8 cellular contexts compared by ENCODE assay signal in genomic region chr1:226185153-226186036, GRCh38. TPM values are rescaled to one million over a fixed set of nuclear protein-coding genes. Genes with fewer than 3 reads are reported as not detected.
DNase-seq lines count a peak whose midpoint lies in the region; ATAC-seq and TF ChIP-seq lines count a peak whose summit lies in the region.

No MANE protein-coding gene starts in this region.

- peak overlapping the region; percentile 91 for H3K27ac Mint-ChIP-seq in activated naive CD8-positive, alpha-beta T cell treated with anti-CD3 and anti-CD28 coated beads, Interleukin-2, amount 50 U/mL, for 24 hours

- H3K4me3 ChIP-seq in A673 (ENCODE audit: low read depth, low read length, poor library complexity, severe bottlenecking): peak overlapping the region; percentile 88
- H3K4me3 ChIP-seq in HCT116 (replicated peaks in 1 of 2; ENCODE audit: low read depth in 1 of 2, low read length in 2 of 2): peak overlapping the region; percentile 90 to 98
- peak overlapping the region; percentile 82 to 95 (median 88) for H3K4me3 ChIP-seq in thyroid gland (replicated peaks in 1 of 3)

- H3K9me3 Mint-ChIP-seq in activated naive CD8-positive, alpha-beta T cell treated with anti-CD3 and anti-CD28 coated beads, Interleukin-2, amount 50 U/mL, for 24 hours: no peaks in the 10 kb centered on the region

- DNase-seq in A673 (ENCODE audit: low spot score): no peak
- DNase-seq in HCT116 (ENCODE audit: low read depth, low spot score): no peak
- no peak for DNase-seq in activated naive CD8-positive, alpha-beta T cell treated with anti-CD3 and anti-CD28 coated beads, Interleukin-2, amount 50 U/mL, for 24 hours
- DNase-seq in kidney tubule cell (ENCODE audit: low spot score): peak; percentile 23
- DNase-seq in thyroid gland: no peak
- DNase-seq in COLO668 (lab: John Stamatoyannopoulos, UW; ENCODE audit: unreplicated experiment): no peak
- no peak for DNase-seq in NCI-H446 treated with DMSO at 0.1 percent for 48 hours (lab: John Stamatoyannopoulos, UW)
- DNase-seq in NCI-H2227 (lab: John Stamatoyannopoulos, UW; ENCODE audit: unreplicated experiment): no peak

- no peak for TF ChIP-seq RAD21 in HCT116 (IDR thresholded peaks at IDR 0.05; ENCODE audit: low read depth)

- H3K9me2 ChIP-seq in HCT116 (ENCODE audit: insufficient read depth): no peaks in the 10 kb centered on the region

- peak overlapping the region; percentile 78 for H3K9ac ChIP-seq in HCT116 (ENCODE audit: low read length)

- RAD21 ChIA-PET in HCT116 (lab: Charles Lee; ENCODE audit: low non-redundant PET in 1 of 2, low total read pairs in 2 of 2, uncharacterized antibody in 2 of 2, unreplicated experiment in 2 of 2): no interaction called here

- POLR2A ChIA-PET in A673 (lab: Charles Lee; ENCODE audit: low non-redundant PET) (no interaction called here), HCT116 (lab: Charles Lee) (no interaction called here)

- H3K36me3 Mint-ChIP-seq in activated naive CD8-positive, alpha-beta T cell treated with anti-CD3 and anti-CD28 coated beads, Interleukin-2, amount 50 U/mL, for 24 hours (ENCODE audit: low read depth): peaks cover 12% of the 10 kb centered on the region

- peaks cover 56% of the 10 kb centered on the region for H3K79me2 ChIP-seq in HCT116 (ENCODE audit: insufficient read depth, low read length)

- H3K4me1 ChIP-seq in A673 (ENCODE audit: insufficient read depth, low read length, poor library complexity, severe bottlenecking): peaks cover 10% of the 10 kb centered on the region
- H3K4me1 ChIP-seq in HCT116 (ENCODE audit: control insufficient read depth in 1 of 2, insufficient read depth in 2 of 2, low read length in 2 of 2): peaks cover 20 to 38% of the 10 kb centered on the region in 2 experiments
- H3K4me1 ChIP-seq in thyroid gland: peaks cover 35 to 52% of the 10 kb centered on the region in 2 donors

- H3K27me3 ChIP-seq in A673 (replicated peaks; ENCODE audit: insufficient read depth, low read depth, low read length, poor library complexity): no peaks in the 10 kb centered on the region
- no peaks in the 10 kb centered on the region for H3K27me3 ChIP-seq in HCT116 (ENCODE audit: insufficient read depth, low read length)
- H3K27me3 ChIP-seq in thyroid gland: no peaks in the 10 kb centered on the region

- TF ChIP-seq CTCF in A673 (conservative IDR thresholded peaks at IDR 0.05; ENCODE audit: low read depth, low read length): no peak
- TF ChIP-seq CTCF in HCT116 (IDR thresholded peaks at IDR 0.05 in 2 of 3, conservative IDR thresholded peaks at IDR 0.05 in 1 of 3; ENCODE audit: borderline replicate concordance in 1 of 3, insufficient read depth in 1 of 3, low read depth in 2 of 3, low read length in 2 of 3): no peak
- TF ChIP-seq CTCF in thyroid gland (IDR thresholded peaks at IDR 0.05): no peak

- H3K4me2 ChIP-seq in HCT116 (ENCODE audit: low read length): peak overlapping the region; percentile 97

- intact Hi-C loops in A673 (cut with micrococcal nuclease; ENCODE audit: unreplicated experiment) (no loop called here), HCT116 (cut with micrococcal nuclease) (no loop called here), thyroid gland (cut with DNase I) (no loop called here)

- peak overlapping the region; percentile 82 for H3K27ac ChIP-seq in A673 (ENCODE audit: low read depth, low read length, poor library complexity, severe bottlenecking)
- peak overlapping the region; percentile 91; the same call in 1 of the 2 replicates for H3K27ac ChIP-seq in HCT116 (ENCODE audit: low read depth, low read length)
- H3K27ac ChIP-seq in thyroid gland: peak overlapping the region; percentile 84 to 95 (median 93)

- no peak for ATAC-seq in HCT116
- no peak for ATAC-seq in activated naive CD8-positive, alpha-beta T cell treated with anti-CD3 and anti-CD28 coated beads, Interleukin-2, amount 50 U/mL, for 24 hours

- H3K36me3 ChIP-seq in A673 (ENCODE audit: insufficient read depth, low read length, poor library complexity, severe bottlenecking) (no peaks in the 10 kb centered on the region), HCT116 (ENCODE audit: control insufficient read depth in 1 of 2, insufficient read depth in 2 of 2, low read length in 2 of 2) (peaks cover 0 to 5% of the 10 kb centered on the region in 2 experiments; a peak in 1 of 4 replicates), thyroid gland (no peaks in the 10 kb centered on the region)

- peaks cover 3% of the 10 kb centered on the region; the same call in 1 of the 2 replicates for H4K20me1 ChIP-seq in HCT116 (ENCODE audit: insufficient read depth)

- 33 to 34% methylated on average over 13 of the region's 13 CpGs for WGBS in thyroid gland, 2 donors

- H2AFZ ChIP-seq in HCT116 (ENCODE audit: low read depth, low read length, poor library complexity, severe bottlenecking): no peak overlapping the region

- BruUV-seq in A673 (replicated peaks; lab: Mats Ljungman, UMichigan): TSS peak; percentile 62
- BruUV-seq in HCT116 (replicated peaks; lab: Mats Ljungman, UMichigan): TSS peak; percentile 65

- H3K9me3 ChIP-seq in A673 (ENCODE audit: low read depth, low read length, poor library complexity, severe bottlenecking): no peaks in the 10 kb centered on the region
- no peaks in the 10 kb centered on the region for H3K9me3 ChIP-seq in HCT116 (ENCODE audit: control insufficient read depth in 1 of 2, insufficient read depth in 1 of 2, low read depth in 1 of 2, low read length in 2 of 2)
- H3K9me3 ChIP-seq in thyroid gland: no peaks in the 10 kb centered on the region

- H3K4me3 Mint-ChIP-seq in activated naive CD8-positive, alpha-beta T cell treated with anti-CD3 and anti-CD28 coated beads, Interleukin-2, amount 50 U/mL, for 24 hours: peak overlapping the region; percentile 93

- CTCF ChIA-PET in A673 (lab: Charles Lee): interaction anchor here (0.8 kb wide), 1 partner anchor 37 kb away, joined by 5 read pairs; no protein-coding TSS in a partner anchor
- CTCF ChIA-PET in HCT116 (lab: Charles Lee): interaction anchor here (1.9 to 2.1 kb wide), 2 partner anchors 11 to 60 kb away, joined by 8 to 9 read pairs; no protein-coding TSS in a partner anchor

- TF ChIP-seq POLR2A in HCT116 (IDR thresholded peaks at IDR 0.05; ENCODE audit: borderline replicate concordance, extremely low read depth, insufficient read depth, insufficient read length) (no peak), thyroid gland (IDR thresholded peaks at IDR 0.05) (no peak)

- H3K27me3 Mint-ChIP-seq in activated naive CD8-positive, alpha-beta T cell treated with anti-CD3 and anti-CD28 coated beads, Interleukin-2, amount 50 U/mL, for 24 hours: no peaks in the 10 kb centered on the region

- H3K4me1 Mint-ChIP-seq in activated naive CD8-positive, alpha-beta T cell treated with anti-CD3 and anti-CD28 coated beads, Interleukin-2, amount 50 U/mL, for 24 hours: peaks cover 49% of the 10 kb centered on the region

TF ChIP-seq in HCT116, 20 proteins besides CTCF, POLR2A, EP300 and RAD21:
- no peak for TF ChIP-seq ZFX (IDR thresholded peaks at IDR 0.05)

RNA-seq across cellular contexts. Expression of gene ACBD3, which starts 1.1 kb away (rescaled TPM):
- total RNA-seq in A673 (2021): 30.5 and 33.4 TPM in 2 replicates
- 29.6 TPM for total RNA-seq in HCT116 (2021; ENCODE audit: unreplicated experiment)
- polyA plus RNA-seq in HCT116 (2012): 16.7 and 16.8 TPM in 2 replicates
- total RNA-seq in thyroid gland: 10 to 100 TPM; 56.4 to 74.2 (median 66.0) TPM

RNA-seq across cellular contexts. Expression of gene MIXL1, which starts 38.1 kb away (rescaled TPM):
- 0.39 TPM in 1 of 2 replicates, not detected in the other for total RNA-seq in A673 (2021)
- total RNA-seq in HCT116 (2021; ENCODE audit: unreplicated experiment): not detected
- polyA plus RNA-seq in HCT116 (2012): 0.03 TPM in 1 of 2 replicates, not detected in the other
- not detected for total RNA-seq in thyroid gland
